In the genomic region with DNA sequence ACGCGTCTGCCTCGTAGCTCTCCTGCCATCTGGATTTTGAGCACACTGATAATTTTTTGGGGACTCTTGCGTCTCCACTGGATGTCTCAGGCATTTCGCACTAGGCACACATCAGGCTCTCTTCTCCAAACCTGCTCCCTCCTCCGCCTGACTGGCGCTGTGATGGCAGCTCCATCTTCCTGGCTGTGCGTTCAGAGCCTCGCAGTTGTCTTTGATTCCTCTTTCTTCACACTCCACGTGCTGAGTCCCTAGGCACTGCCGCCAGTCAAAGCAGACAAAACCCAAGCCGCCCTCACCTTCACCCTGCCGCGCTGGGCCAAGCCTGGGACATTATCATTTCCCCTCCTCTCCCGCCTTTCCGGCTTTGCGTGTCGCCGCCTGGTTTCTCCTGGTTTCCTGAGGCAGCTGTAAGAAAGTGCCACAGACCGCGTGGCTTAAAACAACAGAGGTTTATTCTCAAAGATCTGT, we compare ENCODE assay signal across 8 cellular contexts. TPM values are rescaled to one million over a fixed set of nuclear protein-coding genes. Genes with fewer than 3 reads are reported as not detected.
DNase-seq lines count a peak whose midpoint lies in the region; ATAC-seq and TF ChIP-seq lines count a peak whose summit lies in the region.

No MANE protein-coding gene starts in this region.

- H3K27ac ChIP-seq in ascending aorta = peak overlapping the region; percentile 44 to 60

- peak overlapping the region; percentile 69 to 83 for H3K4me3 ChIP-seq in ascending aorta
- peak overlapping the region; percentile 94 for H3K4me3 ChIP-seq in iPS-15b (ENCODE audit: low read depth, low read length)
- H3K4me3 ChIP-seq in skeletal muscle satellite cell (ENCODE audit: low read length) = peak overlapping the region; percentile 96

- DNase-seq in DMS114 treated with DMSO at 0.1 percent for 48 hours (lab: John Stamatoyannopoulos, UW; ENCODE audit: unreplicated experiment) (peak; percentile 54), OCI-M1 (lab: John Stamatoyannopoulos, UW) (peak; percentile 77), ascending aorta (ENCODE audit: low spot score in 2 of 2) (no peak), middle frontal gyrus (ENCODE audit: extremely low spot score, low spot score) (no peak)

- ATAC-seq in GM19351 (IDR thresholded peaks at IDR 0.05; ENCODE audit: unreplicated experiment) (peak; percentile 36), HG03378 (IDR thresholded peaks at IDR 0.05; ENCODE audit: unreplicated experiment) (peak; percentile 18)

- intact Hi-C loops in ascending aorta (cut with DNase I) = loop anchor here (2.0 to 10.0 kb wide), 2 partner anchors 133 to 265 kb away; a partner anchor contains a TSS

- H3K4me2 ChIP-seq in skeletal muscle satellite cell (ENCODE audit: low read length) = peak overlapping the region; percentile 89

- H3K36me3 ChIP-seq in ascending aorta = peaks cover 11 to 13% of the 10 kb centered on the region in 2 donors
- H3K36me3 ChIP-seq in iPS-15b (ENCODE audit: control insufficient read depth, insufficient read depth, low read length) = peaks cover 10% of the 10 kb centered on the region
- H3K36me3 ChIP-seq in skeletal muscle satellite cell (ENCODE audit: insufficient read depth, low read length) = peaks cover 12% of the 10 kb centered on the region

- H3K4me1 ChIP-seq in ascending aorta (peaks cover 3 to 15% of the 10 kb centered on the region in 2 donors), iPS-15b (ENCODE audit: control insufficient read depth, insufficient read depth, low read length) (peaks cover 7% of the 10 kb centered on the region), skeletal muscle satellite cell (ENCODE audit: control insufficient read depth, insufficient read depth, low read length) (peaks cover 26% of the 10 kb centered on the region)

- H3K27me3 ChIP-seq in ascending aorta (no peaks in the 10 kb centered on the region), iPS-15b (ENCODE audit: control insufficient read depth, insufficient read depth, low read length) (peaks cover 7% of the 10 kb centered on the region), skeletal muscle satellite cell (ENCODE audit: control insufficient read depth, insufficient read depth, low read length) (peaks cover 7% of the 10 kb centered on the region)

- no peak for TF ChIP-seq CTCF in ascending aorta (IDR thresholded peaks at IDR 0.05)

- peak overlapping the region; percentile 76 for H3K9ac ChIP-seq in iPS-15b (ENCODE audit: low read depth, low read length)
- H3K9ac ChIP-seq in skeletal muscle satellite cell (ENCODE audit: low read depth, low read length) = peak overlapping the region; percentile 80

- H3K9me3 ChIP-seq in ascending aorta (no peaks in the 10 kb centered on the region), iPS-15b (ENCODE audit: control insufficient read depth, insufficient read depth, low read length) (no peaks in the 10 kb centered on the region), skeletal muscle satellite cell (replicated peaks; ENCODE audit: low read length) (no peaks in the 10 kb centered on the region)

RNA-seq across cellular contexts. Expression of a gene that starts 0.8 kb away (rescaled TPM):
- 23.9 TPM for total RNA-seq in ascending aorta
- 24.0 and 35.2 TPM in 2 replicates for total RNA-seq in skeletal muscle satellite cell (2012; rRNA removed)

RNA-seq across cellular contexts. Expression of a gene that starts 32.1 kb away (rescaled TPM):
- total RNA-seq in ascending aorta = not detected
- 6.3 and 7.6 TPM in 2 replicates for total RNA-seq in skeletal muscle satellite cell (2012; rRNA removed)

Comparison
In these comparisons a context has a peak if more than half of its experiments do, and no peak if none do; other contexts are left out.
1. DNase-seq: peak in DMS114 treated with DMSO at 0.1 percent for 48 hours (single experiment) and OCI-M1 (single experiment); none in ascending aorta (0 of 2) and middle frontal gyrus (single experiment).
2. Peak in every context shown above with its lines, with median percentiles within 50 percentile points of each other: H3K4me3 ChIP-seq.